ENCODE assay signal across 17 cellular contexts in genomic region chr5:149117970-149118369, GRCh38. TPM values are rescaled to one million over a fixed set of nuclear protein-coding genes. Genes with fewer than 3 reads are reported as not detected.
DNase-seq lines count a peak whose midpoint lies in the region; ATAC-seq and TF ChIP-seq lines count a peak whose summit lies in the region.
"Had no signal": no experiment of that assay in that cellular context is flagged by ENCODE, and none has a peak within 500 bp of the region (broad histone marks: within the 10 kb centered on the region; RNA-seq: fewer than 3 reads in every experiment).

No MANE protein-coding gene starts in this region.

- no peak overlapping the region for H3K9ac ChIP-seq in Karpas-422 (ENCODE audit: low read length)
- H3K9ac ChIP-seq in endodermal cell (ENCODE audit: extremely low read depth, low read length, poor library complexity, severe bottlenecking): no peak overlapping the region

- peaks cover 12% of the 10 kb centered on the region; the same call in 1 of the 2 replicates for H3K4me1 ChIP-seq in Karpas-422 (ENCODE audit: low read length)
- H3K4me1 ChIP-seq in endodermal cell (ENCODE audit: control insufficient read depth, insufficient read depth, low read length): no peaks in the 10 kb centered on the region
- H3K4me1 ChIP-seq: Peyer's patch had no signal

- H3K4me3 ChIP-seq in Karpas-422 (ENCODE audit: low read length) (no peak overlapping the region), endodermal cell (ENCODE audit: low read length) (no peak overlapping the region)
- H3K4me3 ChIP-seq: cardiac muscle cell, Peyer's patch, suprapubic skin had no signal

- H3K27me3 Mint-ChIP-seq in activated CD4-positive, alpha-beta memory T cell treated with anti-CD3 and anti-CD28 coated beads for 36 hours: peaks cover 19% of the 10 kb centered on the region
- peaks cover 6% of the 10 kb centered on the region for H3K27me3 Mint-ChIP-seq in endodermal cell (ENCODE audit: insufficient read depth)

- no peaks in the 10 kb centered on the region for H3K36me3 Mint-ChIP-seq in activated CD4-positive, alpha-beta memory T cell treated with anti-CD3 and anti-CD28 coated beads for 36 hours
- no peaks in the 10 kb centered on the region for H3K36me3 Mint-ChIP-seq in endodermal cell (ENCODE audit: low read depth)
- H3K36me3 Mint-ChIP-seq: activated naive CD4-positive, alpha-beta T cell treated with anti-CD3 and anti-CD28 coated beads, Interleukin-2, amount 50 U/mL, for 24 hours had no signal

- H3K27ac Mint-ChIP-seq in activated CD4-positive, alpha-beta memory T cell treated with anti-CD3 and anti-CD28 coated beads for 36 hours: no peak overlapping the region
- H3K27ac Mint-ChIP-seq in endodermal cell: no peak overlapping the region
- H3K27ac Mint-ChIP-seq: activated CD4-positive, alpha-beta memory T cell treated with anti-CD3 and anti-CD28 coated beads, Interleukin-2, amount 10 ng/mL, durations not matched to agents 7 days and 5 days; activated naive CD4-positive, alpha-beta T cell treated with anti-CD3 and anti-CD28 coated beads, Interleukin-2, amount 50 U/mL, for 24 hours had no signal

- peak; percentile 75 for ATAC-seq in GM18858 (IDR thresholded peaks at IDR 0.05; ENCODE audit: unreplicated experiment)
- peak; percentile 90 for ATAC-seq in GM19463 (IDR thresholded peaks at IDR 0.05; ENCODE audit: unreplicated experiment)
- ATAC-seq in HG02884 (IDR thresholded peaks at IDR 0.05; ENCODE audit: unreplicated experiment): peak; percentile 63

- intact Hi-C loops in activated CD4-positive, alpha-beta memory T cell treated with anti-CD3 and anti-CD28 coated beads for 36 hours (cut with micrococcal nuclease): loop anchor here (10.0 kb wide), 2 partner anchors 683 to 933 kb away; no protein-coding TSS in a partner anchor

- POLR2A ChIA-PET in activated CD4-positive, alpha-beta memory T cell treated with anti-CD3 and anti-CD28 coated beads for 36 hours (lab: Charles Lee): no interaction called here

- 78 to 100% methylated on average over 1 of the region's 1 CpG for WGBS in endodermal cell (ENCODE audit: insufficient coverage in 1 of 2, insufficient read length in 1 of 2), 2 experiments

- no peak overlapping the region for H3K4me3 Mint-ChIP-seq in activated CD4-positive, alpha-beta memory T cell treated with anti-CD3 and anti-CD28 coated beads for 36 hours
- H3K4me3 Mint-ChIP-seq in endodermal cell: no peak overlapping the region
- H3K4me3 Mint-ChIP-seq: activated CD4-positive, alpha-beta memory T cell treated with anti-CD3 and anti-CD28 coated beads, Interleukin-2, amount 10 ng/mL, durations not matched to agents 7 days and 5 days; activated naive CD4-positive, alpha-beta T cell treated with anti-CD3 and anti-CD28 coated beads, Interleukin-2, amount 50 U/mL, for 24 hours had no signal

- H3K9me3 ChIP-seq in Karpas-422 (ENCODE audit: low read length): no peaks in the 10 kb centered on the region
- H3K9me3 ChIP-seq in endodermal cell (ENCODE audit: control insufficient read depth, low read length): no peaks in the 10 kb centered on the region
- H3K9me3 ChIP-seq: Peyer's patch, suprapubic skin had no signal

- H3K9me3 Mint-ChIP-seq in activated CD4-positive, alpha-beta memory T cell treated with anti-CD3 and anti-CD28 coated beads for 36 hours: no peaks in the 10 kb centered on the region
- no peaks in the 10 kb centered on the region for H3K9me3 Mint-ChIP-seq in endodermal cell
- H3K9me3 Mint-ChIP-seq: activated CD4-positive, alpha-beta memory T cell treated with anti-CD3 and anti-CD28 coated beads, Interleukin-2, amount 10 ng/mL, durations not matched to agents 7 days and 5 days; activated naive CD4-positive, alpha-beta T cell treated with anti-CD3 and anti-CD28 coated beads, Interleukin-2, amount 50 U/mL, for 24 hours had no signal

- no peaks in the 10 kb centered on the region for H4K20me1 ChIP-seq in Karpas-422 (ENCODE audit: insufficient read depth, low read depth, low read length)

- H3K4me1 Mint-ChIP-seq in activated CD4-positive, alpha-beta memory T cell treated with anti-CD3 and anti-CD28 coated beads for 36 hours (ENCODE audit: low read depth): no peaks in the 10 kb centered on the region
- no peaks in the 10 kb centered on the region for H3K4me1 Mint-ChIP-seq in endodermal cell
- H3K4me1 Mint-ChIP-seq: activated naive CD4-positive, alpha-beta T cell treated with anti-CD3 and anti-CD28 coated beads, Interleukin-2, amount 50 U/mL, for 24 hours had no signal

- H3K36me3 ChIP-seq in Karpas-422 (ENCODE audit: insufficient read depth, low read length) (no peaks in the 10 kb centered on the region), endodermal cell (ENCODE audit: control insufficient read depth, insufficient read depth, low read length) (no peaks in the 10 kb centered on the region)
- H3K36me3 ChIP-seq: cardiac muscle cell, Peyer's patch, suprapubic skin had no signal

- no peak overlapping the region for H2AFZ ChIP-seq in Karpas-422 (ENCODE audit: low read length)

- CTCF ChIA-PET in activated CD4-positive, alpha-beta memory T cell treated with anti-CD3 and anti-CD28 coated beads for 36 hours (lab: Charles Lee): interaction anchor here (0.7 to 1.2 kb wide), 5 partner anchors 21 to 386 kb away, joined by 3 to 6 read pairs (median 3); no protein-coding TSS in a partner anchor

- DNase-seq in Karpas-422 (peak; percentile 35), cerebellar cortex (ENCODE audit: low spot score) (no peak), endodermal cell (no peak), NCI-H1105 treated with DMSO at 0.1 percent for 48 hours (lab: John Stamatoyannopoulos, UW) (no peak)
- DNase-seq in activated CD4-positive, alpha-beta memory T cell treated with anti-CD3 and anti-CD28 coated beads for 36 hours: no peak
- DNase-seq: activated CD4-positive, alpha-beta memory T cell treated with anti-CD3 and anti-CD28 coated beads, Interleukin-2, amount 10 ng/mL, durations not matched to agents 7 days and 5 days; C1 segment of cervical spinal cord; GDM1; Peyer's patch had no signal

- H3K27ac ChIP-seq in Karpas-422 (ENCODE audit: low read length) (no peak overlapping the region), endodermal cell (ENCODE audit: low read depth, low read length) (no peak overlapping the region)
- H3K27ac ChIP-seq: cardiac muscle cell, epithelial cell of prostate, Peyer's patch, suprapubic skin had no signal

- no peaks in the 10 kb centered on the region for H3K9me2 ChIP-seq in Karpas-422 (replicated peaks; ENCODE audit: insufficient read depth, low read length)

- no peaks in the 10 kb centered on the region for H3K27me3 ChIP-seq in Karpas-422 (ENCODE audit: low read length)
- H3K27me3 ChIP-seq in endodermal cell (ENCODE audit: control insufficient read depth, insufficient read depth, low read length, poor library complexity, severe bottlenecking): peaks cover 6% of the 10 kb centered on the region
- H3K27me3 ChIP-seq: cardiac muscle cell, Peyer's patch had no signal

- TF ChIP-seq CTCF in endodermal cell (conservative IDR thresholded peaks at IDR 0.05): no peak

- H3K4me2 ChIP-seq in Karpas-422 (ENCODE audit: low read depth, low read length, poor library complexity, severe bottlenecking): no peak overlapping the region

- H3K79me2 ChIP-seq in Karpas-422 (ENCODE audit: low read length): no peaks in the 10 kb centered on the region

RNA-seq across cellular contexts. Expression of gene ABLIM3, which starts 23.3 kb away (rescaled TPM):
- total RNA-seq in Karpas-422 (2014; rRNA removed; shearing (Covaris generic); ENCODE audit: low replicate concordance): not detected in 2 replicates
- under 1 TPM; 0.10 to 0.24 TPM for total RNA-seq in activated CD4-positive, alpha-beta memory T cell treated with anti-CD3 and anti-CD28 coated beads for 36 hours
- under 1 TPM; 0.24 to 0.66 TPM for total RNA-seq in endodermal cell
- polyA plus RNA-seq in endodermal cell (2013, experiment 1 of 2): 0.18 TPM
- 0.62 TPM for polyA plus RNA-seq in endodermal cell (2013, experiment 2 of 2)
- total RNA-seq: T-helper 2 cell treated with Interferon-gamma antibody and Interleukin-4, amounts not matched to agents 100 ng/mL and 5 ng/mL, for 36 hours had no signal

RNA-seq across cellular contexts. Expression of gene SH3TC2, which starts 55.1 kb away (rescaled TPM):
- total RNA-seq in Karpas-422 (2014; rRNA removed; shearing (Covaris generic); ENCODE audit: low replicate concordance): not detected in 2 replicates
- not detected for total RNA-seq in activated CD4-positive, alpha-beta memory T cell treated with anti-CD3 and anti-CD28 coated beads for 36 hours
- total RNA-seq in endodermal cell: under 1 TPM; 0.27 to 0.75 TPM
- 0.53 TPM for polyA plus RNA-seq in endodermal cell (2013, experiment 1 of 2)
- polyA plus RNA-seq in endodermal cell (2013, experiment 2 of 2): 0.21 TPM
- total RNA-seq: activated CD4-positive, alpha-beta memory T cell treated with anti-CD3 and anti-CD28 coated beads, Interleukin-2, amount 10 ng/mL, durations not matched to agents 7 days and 5 days; T-helper 2 cell treated with Interferon-gamma antibody and Interleukin-4, amounts not matched to agents 100 ng/mL and 5 ng/mL, for 36 hours had no signal
